Comparison of ENCODE assay signal across 8 cellular contexts in genomic region chr7:6589829-6590644, GRCh38. TPM values are rescaled to one million over a fixed set of nuclear protein-coding genes. Genes with fewer than 3 reads are reported as not detected.
DNase-seq lines count a peak whose midpoint lies in the region; ATAC-seq and TF ChIP-seq lines count a peak whose summit lies in the region.

Gene INTS15, plus strand, starts transcription at chr7:6590021. Its CDS starts 263 bp downstream, at chr7:6590284.

- H3K27me3 Mint-ChIP-seq in CD14-positive monocyte (ENCODE audit: low read depth in 3 of 3): no peaks in the 10 kb centered on the region
- H3K27me3 Mint-ChIP-seq in activated CD8-positive, alpha-beta T cell treated with anti-CD3 and anti-CD28 coated beads for 36 hours: no peaks in the 10 kb centered on the region

- H3K27ac Mint-ChIP-seq in CD14-positive monocyte: peak within 1 kb of the TSS; percentile 44 to 88 (median 80)
- H3K27ac Mint-ChIP-seq in activated CD8-positive, alpha-beta T cell treated with anti-CD3 and anti-CD28 coated beads for 36 hours: peak within 1 kb of the TSS; percentile 84

- intact Hi-C loops in CD14-positive monocyte (cut with micrococcal nuclease): loop anchor here (5.0 to 10.0 kb wide), 3 partner anchors 42 to 137 kb away; partner anchors contain the start of gene ZNF12 (in 1 of the 2)
- intact Hi-C loops in activated CD8-positive, alpha-beta T cell treated with anti-CD3 and anti-CD28 coated beads for 36 hours (cut with micrococcal nuclease): no loop called here

- H3K9me3 Mint-ChIP-seq in CD14-positive monocyte: no peaks in the 10 kb centered on the region
- H3K9me3 Mint-ChIP-seq in activated CD8-positive, alpha-beta T cell treated with anti-CD3 and anti-CD28 coated beads for 36 hours: no peaks in the 10 kb centered on the region

- peak; percentile 60 for DNase-seq in CD14-positive monocyte (ENCODE audit: low spot score)
- peak; percentile 42 for DNase-seq in NCI-H748 treated with DMSO at 0.1 percent for 48 hours (lab: John Stamatoyannopoulos, UW)
- peak; percentile 82 for DNase-seq in activated CD8-positive, alpha-beta T cell treated with anti-CD3 and anti-CD28 coated beads for 36 hours
- peak; percentile 78 for DNase-seq in effector CD4-positive, alpha-beta T cell
- DNase-seq in medulla oblongata (ENCODE audit: extremely low spot score): peak; percentile 62
- DNase-seq in stimulated activated CD8-positive, alpha-beta memory T cell treated with anti-CD3 and anti-CD28 coated beads, Interleukin-12 subunit alpha, Interleukin-12 subunit beta, amount 100 ng/mL, for 1 hour (ENCODE audit: low read depth): peak; percentile 60

- peak; percentile 85 for TF ChIP-seq CTCF in CD14-positive monocyte (IDR thresholded peaks at IDR 0.05)
- peak; percentile 76 for TF ChIP-seq CTCF in activated CD8-positive, alpha-beta T cell treated with anti-CD3 and anti-CD28 coated beads for 36 hours (IDR thresholded peaks at IDR 0.05)

- peak within 1 kb of the TSS; percentile 79 to 88 for H3K4me3 Mint-ChIP-seq in CD14-positive monocyte
- peak within 1 kb of the TSS; percentile 87 for H3K4me3 Mint-ChIP-seq in activated CD8-positive, alpha-beta T cell treated with anti-CD3 and anti-CD28 coated beads for 36 hours

- H3K36me3 Mint-ChIP-seq in CD14-positive monocyte: peaks cover 47 to 73% of the 10 kb centered on the region in 2 donors
- peaks cover 28% of the 10 kb centered on the region for H3K36me3 Mint-ChIP-seq in activated CD8-positive, alpha-beta T cell treated with anti-CD3 and anti-CD28 coated beads for 36 hours (ENCODE audit: low read depth)

- peaks cover 15% of the 10 kb centered on the region for H3K4me1 Mint-ChIP-seq in CD14-positive monocyte
- peaks cover 22% of the 10 kb centered on the region for H3K4me1 Mint-ChIP-seq in activated CD8-positive, alpha-beta T cell treated with anti-CD3 and anti-CD28 coated beads for 36 hours (ENCODE audit: low read depth)

- peak; percentile 93 for TF ChIP-seq POLR2A in GM19193 (IDR thresholded peaks at IDR 0.05; ENCODE audit: extremely low read depth, insufficient read depth, insufficient read length)

- POLR2A ChIA-PET in activated CD8-positive, alpha-beta T cell treated with anti-CD3 and anti-CD28 coated beads for 36 hours (lab: Charles Lee): interaction anchor here (0.6 to 2.7 kb wide), 10 partner anchors 8 to 65 kb away, joined by 3 to 18 read pairs (median 4); partner anchors contain the start of genes ZDHHC4 and ZNF316

- peak; percentile 87 for ATAC-seq in HG03432 (IDR thresholded peaks at IDR 0.05; ENCODE audit: unreplicated experiment)
- peak; percentile 92 for ATAC-seq in activated CD8-positive, alpha-beta T cell treated with anti-CD3 and anti-CD28 coated beads for 36 hours

- CTCF ChIA-PET in activated CD8-positive, alpha-beta T cell treated with anti-CD3 and anti-CD28 coated beads for 36 hours (lab: Charles Lee): interaction anchor here (0.6 to 4.2 kb wide), 13 partner anchors 8 to 268 kb away, joined by 3 to 44 read pairs (median 4); partner anchors contain the start of genes ZDHHC4 and ZNF316

RNA-seq across cellular contexts. Expression of gene INTS15, which starts in this region (rescaled TPM):
- polyA plus RNA-seq in CD14-positive monocyte: 10 to 100 TPM; 16.9 to 17.2 TPM
- total RNA-seq in activated CD8-positive, alpha-beta T cell treated with anti-CD3 and anti-CD28 coated beads for 36 hours: 10 to 100 TPM; 26.8 to 29.8 TPM

Comparison
In these comparisons a context has a peak if more than half of its experiments do, and no peak if none do; other contexts are left out.
1. Peak in every context shown above with its lines: DNase-seq and ATAC-seq.